In the genomic region with DNA sequence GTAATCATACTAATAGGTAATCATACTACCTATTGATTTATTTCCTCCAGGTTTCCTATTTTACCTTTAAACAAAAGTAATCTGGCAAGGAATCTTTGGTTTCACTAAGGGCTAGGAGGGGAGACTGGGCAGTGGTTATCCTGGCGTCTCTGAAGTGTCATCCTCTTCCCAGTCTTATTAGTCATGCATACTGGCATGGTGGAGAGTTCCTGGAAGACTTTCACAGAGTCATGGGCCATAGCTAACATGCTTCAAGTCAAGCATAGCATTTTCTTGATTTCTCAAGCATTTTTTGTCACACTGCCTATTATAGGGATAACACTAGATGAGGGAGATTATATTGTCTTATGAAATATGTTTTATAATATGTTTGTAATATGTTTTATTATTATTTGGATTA, we compare ENCODE assay signal across 26 cellular contexts.
DNase-seq lines count a peak whose midpoint lies in the region; ATAC-seq and TF ChIP-seq lines count a peak whose summit lies in the region.
"Had no signal": no experiment of that assay in that cellular context is flagged by ENCODE, and none has a peak within 500 bp of the region (broad histone marks: within the 10 kb centered on the region; RNA-seq: fewer than 3 reads in every experiment).

No MANE protein-coding gene starts in this region.

- H3K14ac ChIP-seq in mesenchymal stem cell (ENCODE audit: low read length in 2 of 2) = no peak overlapping the region

- H2BK5ac ChIP-seq in mesenchymal stem cell (ENCODE audit: low read depth, low read length, poor library complexity, severe bottlenecking) = no peak overlapping the region

- H3K36me3 ChIP-seq in mesenchymal stem cell (ENCODE audit: control insufficient read depth in 1 of 2, insufficient read depth in 2 of 2, low read depth in 1 of 2, low read length in 2 of 2) = no peaks in the 10 kb centered on the region
- no peaks in the 10 kb centered on the region for H3K36me3 ChIP-seq in transverse colon
- H3K36me3 ChIP-seq: adrenal gland; BLaER1 treated with 17β-estradiol and CSF1 and Interleukin-3, amounts not matched to agents 10 nM and 100 nM; cardiac muscle cell had no signal

- H3K9ac ChIP-seq in mesenchymal stem cell (ENCODE audit: low read length) = no peak overlapping the region
- H3K9ac ChIP-seq: BLaER1 treated with 17β-estradiol and CSF1 and Interleukin-3, amounts not matched to agents 10 nM and 100 nM had no signal

- TF ChIP-seq EP300 in transverse colon (IDR thresholded peaks at IDR 0.05; ENCODE audit: low read depth) = no peak

- H3K4me3 ChIP-seq in AG10803 (ENCODE audit: low read length) (no peak overlapping the region), mesenchymal stem cell (ENCODE audit: insufficient read depth in 1 of 2, low read depth in 1 of 2, low read length in 2 of 2) (no peak overlapping the region), transverse colon (no peak overlapping the region)
- H3K4me3 ChIP-seq: A549; adrenal gland; BLaER1 treated with 17β-estradiol and CSF1 and Interleukin-3, amounts not matched to agents 10 nM and 100 nM; cardiac muscle cell; skin epidermis had no signal

- peak; percentile 23 for DNase-seq in AG10803 (ENCODE audit: low read depth)
- DNase-seq in M059J (ENCODE audit: low read depth) = peak; percentile 53
- DNase-seq in dedifferentiated amniotic fluid mesenchymal stem cell (ENCODE audit: extremely low spot score) = peak; percentile 33
- DNase-seq in mesenchymal stem cell = peak; percentile 51
- no peak for DNase-seq in COLO829 (ENCODE audit: low spot score)
- no peak for DNase-seq in transverse colon
- no peak for DNase-seq in activated naive CD4-positive, alpha-beta T cell (lab: John Stamatoyannopoulos, UW)
- DNase-seq: activated CD4-positive, alpha-beta T cell treated with anti-CD3 and anti-CD28 coated beads for 36 hours; activated CD8-positive, alpha-beta memory T cell treated with anti-CD3 and anti-CD28 coated beads for 24 hours; activated gamma-delta T cell treated with Interleukin-2 at 50 U/mL for 16 hours; activated T-cell treated with anti-CD3 and anti-CD28 coated beads, Interleukin-2, amount 50 U/mL, for 1 hour; adrenal gland; Caco-2; cortex of kidney; endodermal cell; NCI-H1436; NCI-H2171 treated with DMSO at 0.1 percent for 48 hours; NCI-H526 treated with DMSO at 0.1 percent for 48 hours; nucleus accumbens; RPMI8226; T-helper 17 cell had no signal

- no peak overlapping the region for H2AFZ ChIP-seq in mesenchymal stem cell (ENCODE audit: low read depth, low read length)

- H3K4me1 ChIP-seq in mesenchymal stem cell (ENCODE audit: control insufficient read depth, insufficient read depth, low read depth, low read length) (no peaks in the 10 kb centered on the region), transverse colon (no peaks in the 10 kb centered on the region)
- H3K4me1 ChIP-seq: A549; adrenal gland; BLaER1 treated with 17β-estradiol and CSF1 and Interleukin-3, amounts not matched to agents 10 nM and 100 nM; Caco-2 had no signal

- H3K79me1 ChIP-seq in mesenchymal stem cell (replicated peaks; ENCODE audit: low read length, poor library complexity, severe bottlenecking) = no peaks in the 10 kb centered on the region

- no peak overlapping the region for H3K18ac ChIP-seq in mesenchymal stem cell (ENCODE audit: low read depth in 1 of 2, low read length in 2 of 2)

- no peak for TF ChIP-seq CTCF in AG10803 (conservative IDR thresholded peaks at IDR 0.05; ENCODE audit: low read length)
- no peak for TF ChIP-seq CTCF in transverse colon (IDR thresholded peaks at IDR 0.05)

- H4K91ac ChIP-seq in mesenchymal stem cell (ENCODE audit: low read length) = no peak overlapping the region

- H3K27ac ChIP-seq in mesenchymal stem cell (ENCODE audit: low read length, poor library complexity, severe bottlenecking) (no peak overlapping the region), transverse colon (no peak overlapping the region)
- H3K27ac ChIP-seq: A549; adrenal gland; BLaER1 treated with 17β-estradiol and CSF1 and Interleukin-3, amounts not matched to agents 10 nM and 100 nM; cardiac muscle cell; skin epidermis had no signal

- no peak overlapping the region for H3K4me2 ChIP-seq in mesenchymal stem cell (ENCODE audit: low read length, poor library complexity, severe bottlenecking)
- H3K4me2 ChIP-seq: A549; BLaER1 treated with 17β-estradiol and CSF1 and Interleukin-3, amounts not matched to agents 10 nM and 100 nM had no signal

- 40% methylated on average over 1 of the region's 1 CpG for WGBS in mesenchymal stem cell
- 29 to 64% methylated on average over 1 of the region's 1 CpG for WGBS in transverse colon (ENCODE audit: low coverage in 1 of 2), 2 donors

- H2AK5ac ChIP-seq in mesenchymal stem cell (ENCODE audit: low read length, severe bottlenecking) = no peak overlapping the region

- no peak overlapping the region for H2BK120ac ChIP-seq in mesenchymal stem cell (ENCODE audit: low read depth, low read length)

- no peak overlapping the region for H4K8ac ChIP-seq in mesenchymal stem cell (ENCODE audit: low read length)

- no peak for ATAC-seq in GM21367 (IDR thresholded peaks at IDR 0.05; ENCODE audit: unreplicated experiment)
- ATAC-seq: A549; activated CD4-positive, alpha-beta T cell treated with anti-CD3 and anti-CD28 coated beads for 36 hours; T-helper 17 cell had no signal

- no peaks in the 10 kb centered on the region for H3K27me3 ChIP-seq in mesenchymal stem cell (ENCODE audit: control insufficient read depth in 1 of 2, insufficient read depth in 1 of 2, low read length in 2 of 2)
- no peaks in the 10 kb centered on the region for H3K27me3 ChIP-seq in transverse colon
- H3K27me3 ChIP-seq: adrenal gland; BLaER1 treated with 17β-estradiol and CSF1 and Interleukin-3, amounts not matched to agents 10 nM and 100 nM; cardiac muscle cell had no signal

- no peak overlapping the region for H3K23ac ChIP-seq in mesenchymal stem cell (ENCODE audit: low read length in 2 of 2)

- H3K9me3 ChIP-seq in mesenchymal stem cell (ENCODE audit: control insufficient read depth, low read length) (no peaks in the 10 kb centered on the region), transverse colon (no peaks in the 10 kb centered on the region)
- H3K9me3 ChIP-seq: A549, adrenal gland, Caco-2 had no signal

- H2BK15ac ChIP-seq in mesenchymal stem cell (ENCODE audit: low read depth, poor library complexity, severe bottlenecking) = no peak overlapping the region

- no peak overlapping the region for H2BK12ac ChIP-seq in mesenchymal stem cell (ENCODE audit: low read length in 2 of 2)

- intact Hi-C loops in transverse colon (cut with DNase I; ENCODE audit: low total_unique reads) = no loop called here

- in situ Hi-C loops in transverse colon (cut with MboI; ENCODE audit: low pct_ligation_motif_present in 1 of 4, low pct_unique_long_range_greater_than_20kb in 1 of 4, low sequenced_read_pairs in 3 of 4) = no loop called here

- TF ChIP-seq POLR2A in transverse colon (IDR thresholded peaks at IDR 0.05) = no peak

- H3K4ac ChIP-seq in mesenchymal stem cell (ENCODE audit: low read depth in 1 of 2, low read length in 2 of 2) = no peak overlapping the region

Comparison
In these comparisons a context has a peak if more than half of its experiments do, and no peak if none do; other contexts are left out.
1. DNase-seq: peak in AG10803 (single experiment), M059J (single experiment), dedifferentiated amniotic fluid mesenchymal stem cell (single experiment) and mesenchymal stem cell (single experiment); none in COLO829 (single experiment), transverse colon (single experiment) and activated naive CD4-positive, alpha-beta T cell (0 of 4).